Comparison of ENCODE assay signal across 10 cellular contexts in the genomic region with DNA sequence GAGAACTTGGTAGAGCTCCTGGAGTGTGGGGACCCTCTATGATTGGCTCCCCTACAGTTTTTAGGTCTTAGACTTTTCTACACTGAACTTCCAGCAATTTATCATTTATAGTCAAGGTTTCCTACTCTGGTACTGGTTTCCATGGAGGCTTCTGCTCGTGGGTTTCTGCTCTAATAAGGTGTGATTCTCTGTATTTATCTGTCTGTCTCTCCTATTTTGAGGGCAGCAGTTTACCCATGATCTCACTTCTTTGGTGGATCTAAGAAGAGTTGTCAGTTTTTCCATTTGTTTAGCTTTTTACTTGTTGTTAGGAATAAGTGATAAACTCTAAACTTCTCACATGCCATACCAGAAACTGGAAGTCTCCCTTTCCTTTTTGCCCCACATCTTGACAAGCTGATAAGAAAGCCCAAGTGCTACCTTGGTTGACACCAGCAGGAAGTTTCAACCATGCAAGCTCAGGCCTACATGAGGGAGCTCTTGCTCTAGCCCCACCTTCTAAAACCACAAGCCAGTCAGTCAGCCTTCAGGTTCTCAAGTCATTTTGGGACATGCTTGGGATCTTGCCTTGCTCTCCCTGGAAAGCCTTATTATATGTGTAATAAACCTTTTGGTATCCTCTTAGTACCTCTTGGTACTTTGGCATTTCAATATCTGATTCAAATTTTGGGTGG. TPM values are rescaled to one million over a fixed set of nuclear protein-coding genes. Genes with fewer than 3 reads are reported as not detected.
DNase-seq lines count a peak whose midpoint lies in the region; ATAC-seq and TF ChIP-seq lines count a peak whose summit lies in the region.
"Had no signal": no experiment of that assay in that cellular context is flagged by ENCODE, and none has a peak within 500 bp of the region (broad histone marks: within the 10 kb centered on the region; RNA-seq: fewer than 3 reads in every experiment).

No MANE protein-coding gene starts in this region.

- DNase-seq in activated T-cell treated with anti-CD3 and anti-CD28 coated beads, Interleukin-2, amount 50 U/mL, for 4 hours = no peak
- no peak for DNase-seq in activated T-cell treated with anti-CD3 and anti-CD28 coated beads, Interleukin-2, amount 50 U/mL, for 1 hour
- DNase-seq in UCSD-AML1 (lab: John Stamatoyannopoulos, UW; ENCODE audit: unreplicated experiment) = peak; percentile 44
- DNase-seq in stimulated activated effector memory CD8-positive, alpha-beta T cell treated with anti-CD3 and anti-CD28 coated beads, Interleukin-12 subunit alpha, Interleukin-12 subunit beta, amount 100 ng/mL, for 72 hours (ENCODE audit: low spot score in 2 of 2) = no peak
- DNase-seq in SJCRH30 = no peak
- DNase-seq in GM23248 = no peak
- no peak for DNase-seq in thyroid gland
- DNase-seq: ovary had no signal

- TF ChIP-seq CTCF in thyroid gland (IDR thresholded peaks at IDR 0.05) = no peak

- H3K36me3 ChIP-seq in SJCRH30 (peaks cover 51% of the 10 kb centered on the region), GM23248 (ENCODE audit: low read depth) (peaks cover 43% of the 10 kb centered on the region), thyroid gland (peaks cover 12 to 25% of the 10 kb centered on the region in 2 donors)
- H3K36me3 ChIP-seq: ovary had no signal

- H3K79me2 ChIP-seq in GM23248 (ENCODE audit: insufficient read depth) = peaks cover 34% of the 10 kb centered on the region

- no peaks in the 10 kb centered on the region for H3K27me3 Mint-ChIP-seq in activated T-cell treated with anti-CD3 and anti-CD28 coated beads, Interleukin-2, amount 50 U/mL, for 4 hours (ENCODE audit: low read depth)

- H4K20me1 ChIP-seq in GM23248 (ENCODE audit: insufficient read depth) = no peaks in the 10 kb centered on the region

- H3K4me1 Mint-ChIP-seq in activated T-cell treated with anti-CD3 and anti-CD28 coated beads, Interleukin-2, amount 50 U/mL, for 4 hours (ENCODE audit: low read depth) = peaks cover 33% of the 10 kb centered on the region
- H3K4me1 Mint-ChIP-seq in stimulated activated effector memory CD8-positive, alpha-beta T cell treated with anti-CD3 and anti-CD28 coated beads, Interleukin-12 subunit alpha, Interleukin-12 subunit beta, amount 100 ng/mL, for 72 hours = peaks cover 31% of the 10 kb centered on the region

- no peak for TF ChIP-seq POLR2A in thyroid gland (IDR thresholded peaks at IDR 0.05)

- H3K27ac ChIP-seq in SJCRH30 (no peak overlapping the region), GM23248 (no peak overlapping the region), thyroid gland (no peak overlapping the region)
- H3K27ac ChIP-seq: ovary had no signal

- in situ Hi-C loops in GM23248 (cut with MboI) = no loop called here

- H3K9me3 ChIP-seq in SJCRH30 (replicated peaks) = no peaks in the 10 kb centered on the region
- no peaks in the 10 kb centered on the region for H3K9me3 ChIP-seq in GM23248 (ENCODE audit: low read depth)
- H3K9me3 ChIP-seq in thyroid gland = no peaks in the 10 kb centered on the region
- H3K9me3 ChIP-seq: ovary had no signal

- intact Hi-C loops in thyroid gland (cut with DNase I) = no loop called here

- no peaks in the 10 kb centered on the region for H3K9me3 Mint-ChIP-seq in activated T-cell treated with anti-CD3 and anti-CD28 coated beads, Interleukin-2, amount 50 U/mL, for 4 hours
- H3K9me3 Mint-ChIP-seq in stimulated activated effector memory CD8-positive, alpha-beta T cell treated with anti-CD3 and anti-CD28 coated beads, Interleukin-12 subunit alpha, Interleukin-12 subunit beta, amount 100 ng/mL, for 72 hours = no peaks in the 10 kb centered on the region

- H3K27ac Mint-ChIP-seq in stimulated activated effector memory CD8-positive, alpha-beta T cell treated with anti-CD3 and anti-CD28 coated beads, Interleukin-12 subunit alpha, Interleukin-12 subunit beta, amount 100 ng/mL, for 72 hours = peak overlapping the region; percentile 94

- H3K4me2 ChIP-seq in GM23248 (ENCODE audit: unreplicated experiment) = no peak overlapping the region

- H3K4me1 ChIP-seq in SJCRH30 = no peaks in the 10 kb centered on the region
- no peaks in the 10 kb centered on the region for H3K4me1 ChIP-seq in GM23248 (ENCODE audit: insufficient read depth)
- H3K4me1 ChIP-seq in thyroid gland = no peaks in the 10 kb centered on the region

- H3K27me3 ChIP-seq in SJCRH30 (no peaks in the 10 kb centered on the region), GM23248 (replicated peaks; ENCODE audit: insufficient read depth) (no peaks in the 10 kb centered on the region), thyroid gland (no peaks in the 10 kb centered on the region)
- H3K27me3 ChIP-seq: ovary had no signal

- WGBS in GM23248 (ENCODE audit: low coverage in 1 of 2, low lambda C conversion rate in 2 of 2, missing lambda C conversion rate in 2 of 2), 2 experiments = 79 to 95% methylated on average over 1 of the region's 1 CpG
- 75 to 84% methylated on average over 1 of the region's 1 CpG for WGBS in thyroid gland, 2 donors

- peak; percentile 76 to 86 for ATAC-seq in activated T-cell treated with anti-CD3 and anti-CD28 coated beads, Interleukin-2, amount 50 U/mL, for 4 hours
- peak; percentile 71 for ATAC-seq in HG02642 (IDR thresholded peaks at IDR 0.05; ENCODE audit: poor library complexity, unreplicated experiment)
- ATAC-seq in stimulated activated effector memory CD8-positive, alpha-beta T cell treated with anti-CD3 and anti-CD28 coated beads, Interleukin-12 subunit alpha, Interleukin-12 subunit beta, amount 100 ng/mL, for 72 hours = peak; percentile 90

- H3K4me3 ChIP-seq in SJCRH30 = no peak overlapping the region
- no peak overlapping the region for H3K4me3 ChIP-seq in GM23248
- no peak overlapping the region for H3K4me3 ChIP-seq in thyroid gland (replicated peaks in 1 of 3)
- H3K4me3 ChIP-seq: ovary had no signal

- no peak overlapping the region for H3K4me3 Mint-ChIP-seq in activated T-cell treated with anti-CD3 and anti-CD28 coated beads, Interleukin-2, amount 50 U/mL, for 4 hours
- no peak overlapping the region for H3K4me3 Mint-ChIP-seq in stimulated activated effector memory CD8-positive, alpha-beta T cell treated with anti-CD3 and anti-CD28 coated beads, Interleukin-12 subunit alpha, Interleukin-12 subunit beta, amount 100 ng/mL, for 72 hours

- no peaks in the 10 kb centered on the region for H3F3A ChIP-seq in GM23248 (ENCODE audit: insufficient read depth)

- H3K36me3 Mint-ChIP-seq in activated T-cell treated with anti-CD3 and anti-CD28 coated beads, Interleukin-2, amount 50 U/mL, for 4 hours (ENCODE audit: insufficient read depth) = peaks cover 58% of the 10 kb centered on the region
- peaks cover 94% of the 10 kb centered on the region for H3K36me3 Mint-ChIP-seq in stimulated activated effector memory CD8-positive, alpha-beta T cell treated with anti-CD3 and anti-CD28 coated beads, Interleukin-12 subunit alpha, Interleukin-12 subunit beta, amount 100 ng/mL, for 72 hours

- H3K9me2 ChIP-seq in GM23248 (ENCODE audit: insufficient read depth) = no peaks in the 10 kb centered on the region

- no peak overlapping the region for H3K9ac ChIP-seq in GM23248

- H2AFZ ChIP-seq in GM23248 = no peak overlapping the region

RNA-seq across cellular contexts. Expression of a gene that starts 10.0 kb away (rescaled TPM):
- total RNA-seq in activated T-cell treated with anti-CD3 and anti-CD28 coated beads, Interleukin-2, amount 50 U/mL, for 4 hours = 100 to 1,000 TPM; 112 to 120 (median 118) TPM
- total RNA-seq in SJCRH30 (2014; rRNA removed; shearing (Covaris generic)) = 67.9 and 74.0 TPM in 2 replicates
- 45.3 and 54.3 TPM in 2 replicates for total RNA-seq in GM23248 (2014; rRNA removed; shearing (Covaris generic))
- 160 and 163 TPM in 2 replicates for polyA plus RNA-seq in GM23248 (2016; fragmentation: Nextera tagmentation; extraction: Ambion mirVana)
- 10 to 100 TPM; 34.2 to 78.5 (median 48.6) TPM for total RNA-seq in thyroid gland

RNA-seq across cellular contexts. Expression of a gene that starts 39.5 kb away (rescaled TPM):
- total RNA-seq in activated T-cell treated with anti-CD3 and anti-CD28 coated beads, Interleukin-2, amount 50 U/mL, for 4 hours = 10 to 100 TPM; 16.4 to 22.4 (median 17.5) TPM
- 16.4 and 18.6 TPM in 2 replicates for total RNA-seq in SJCRH30 (2014; rRNA removed; shearing (Covaris generic))
- 10.9 and 20.8 TPM in 2 replicates for total RNA-seq in GM23248 (2014; rRNA removed; shearing (Covaris generic))
- polyA plus RNA-seq in GM23248 (2016; fragmentation: Nextera tagmentation; extraction: Ambion mirVana) = 18.7 and 24.5 TPM in 2 replicates
- total RNA-seq in thyroid gland = 10 to 100 TPM in 2 of 4 donors, 1 to 10 TPM in 2; 9.4 to 14.2 (median 10.3) TPM

RNA-seq across cellular contexts. Expression of a gene that starts 44.9 kb away (rescaled TPM):
- total RNA-seq in activated T-cell treated with anti-CD3 and anti-CD28 coated beads, Interleukin-2, amount 50 U/mL, for 4 hours = 10 to 100 TPM; 44.2 to 53.2 (median 45.4) TPM
- 35.7 and 38.7 TPM in 2 replicates for total RNA-seq in SJCRH30 (2014; rRNA removed; shearing (Covaris generic))
- total RNA-seq in GM23248 (2014; rRNA removed; shearing (Covaris generic)) = 78.8 and 105 TPM in 2 replicates
- polyA plus RNA-seq in GM23248 (2016; fragmentation: Nextera tagmentation; extraction: Ambion mirVana) = 37.9 and 41.1 TPM in 2 replicates
- 10 to 100 TPM; 48.1 to 84.1 (median 59.8) TPM for total RNA-seq in thyroid gland

RNA-seq across cellular contexts. Expression of a gene that starts 51.1 kb away (rescaled TPM):
- total RNA-seq in activated T-cell treated with anti-CD3 and anti-CD28 coated beads, Interleukin-2, amount 50 U/mL, for 4 hours = 1 to 10 TPM; 1.6 to 6.2 (median 3.3) TPM
- total RNA-seq in SJCRH30 (2014; rRNA removed; shearing (Covaris generic)) = 0.12 TPM in 1 of 2 replicates, not detected in the other
- total RNA-seq in GM23248 (2014; rRNA removed; shearing (Covaris generic)) = not detected in 2 replicates
- polyA plus RNA-seq in GM23248 (2016; fragmentation: Nextera tagmentation; extraction: Ambion mirVana) = 0.08 TPM in 1 of 2 replicates, not detected in the other
- total RNA-seq in thyroid gland = 1 to 10 TPM in 3 of 4 donors, under 1 TPM in 1; 0.83 to 2.3 (median 1.1) TPM
- total RNA-seq: bronchial epithelial cell had no signal
